16 cellular contexts compared by ENCODE assay signal in genomic region chr17:14042411-14042810, GRCh38. TPM values are rescaled to one million over a fixed set of nuclear protein-coding genes. Genes with fewer than 3 reads are reported as not detected.
DNase-seq lines count a peak whose midpoint lies in the region; ATAC-seq and TF ChIP-seq lines count a peak whose summit lies in the region.
"Had no signal": no experiment of that assay in that cellular context is flagged by ENCODE, and none has a peak within 500 bp of the region (broad histone marks: within the 10 kb centered on the region; RNA-seq: fewer than 3 reads in every experiment).

No MANE protein-coding gene starts in this region.

- ATAC-seq in activated T-cell treated with anti-CD3 and anti-CD28 coated beads, Interleukin-2, amount 50 U/mL, for 4 hours: peak; percentile 53 to 73
- peak; percentile 53 for ATAC-seq in HG03045 (IDR thresholded peaks at IDR 0.05; ENCODE audit: unreplicated experiment)
- peak; percentile 94 for ATAC-seq in stimulated activated effector memory CD8-positive, alpha-beta T cell treated with anti-CD3 and anti-CD28 coated beads, Interleukin-12 subunit alpha, Interleukin-12 subunit beta, amount 100 ng/mL, for 72 hours
- ATAC-seq in HG02623 (IDR thresholded peaks at IDR 0.05; ENCODE audit: unreplicated experiment): no peak
- ATAC-seq: CD8-positive, alpha-beta T cell; HepG2 had no signal

- peaks cover 33% of the 10 kb centered on the region for H3K4me1 Mint-ChIP-seq in activated T-cell treated with anti-CD3 and anti-CD28 coated beads, Interleukin-2, amount 50 U/mL, for 4 hours (ENCODE audit: low read depth)
- H3K4me1 Mint-ChIP-seq in activated T-cell treated with anti-CD3 and anti-CD28 coated beads, Interleukin-2, amount 50 U/mL, for 24 hours (ENCODE audit: low read depth): peaks cover 41% of the 10 kb centered on the region
- peaks cover 32% of the 10 kb centered on the region for H3K4me1 Mint-ChIP-seq in stimulated activated effector memory CD8-positive, alpha-beta T cell treated with anti-CD3 and anti-CD28 coated beads, Interleukin-12 subunit alpha, Interleukin-12 subunit beta, amount 100 ng/mL, for 72 hours

- H3K27ac Mint-ChIP-seq in activated T-cell treated with anti-CD3 and anti-CD28 coated beads, Interleukin-2, amount 50 U/mL, for 24 hours: no peak overlapping the region
- H3K27ac Mint-ChIP-seq in stimulated activated effector memory CD8-positive, alpha-beta T cell treated with anti-CD3 and anti-CD28 coated beads, Interleukin-12 subunit alpha, Interleukin-12 subunit beta, amount 100 ng/mL, for 72 hours: no peak overlapping the region
- H3K27ac Mint-ChIP-seq: CD8-positive, alpha-beta T cell had no signal

- H3K9me3 Mint-ChIP-seq in activated T-cell treated with anti-CD3 and anti-CD28 coated beads, Interleukin-2, amount 50 U/mL, for 4 hours: no peaks in the 10 kb centered on the region
- H3K9me3 Mint-ChIP-seq in activated T-cell treated with anti-CD3 and anti-CD28 coated beads, Interleukin-2, amount 50 U/mL, for 24 hours: no peaks in the 10 kb centered on the region
- H3K9me3 Mint-ChIP-seq in stimulated activated effector memory CD8-positive, alpha-beta T cell treated with anti-CD3 and anti-CD28 coated beads, Interleukin-12 subunit alpha, Interleukin-12 subunit beta, amount 100 ng/mL, for 72 hours: no peaks in the 10 kb centered on the region
- H3K9me3 Mint-ChIP-seq: CD8-positive, alpha-beta T cell had no signal

- no peak for TF ChIP-seq CTCF in GM20000 (IDR thresholded peaks at IDR 0.05; ENCODE audit: extremely low read depth, missing control alignments)

- H3K27me3 Mint-ChIP-seq in activated T-cell treated with anti-CD3 and anti-CD28 coated beads, Interleukin-2, amount 50 U/mL, for 4 hours (ENCODE audit: low read depth): no peaks in the 10 kb centered on the region
- no peaks in the 10 kb centered on the region for H3K27me3 Mint-ChIP-seq in activated T-cell treated with anti-CD3 and anti-CD28 coated beads, Interleukin-2, amount 50 U/mL, for 24 hours

- H3K36me3 Mint-ChIP-seq in activated T-cell treated with anti-CD3 and anti-CD28 coated beads, Interleukin-2, amount 50 U/mL, for 4 hours (ENCODE audit: insufficient read depth): peaks cover 9% of the 10 kb centered on the region
- H3K36me3 Mint-ChIP-seq in activated T-cell treated with anti-CD3 and anti-CD28 coated beads, Interleukin-2, amount 50 U/mL, for 24 hours (ENCODE audit: low read depth): peaks cover 34% of the 10 kb centered on the region
- H3K36me3 Mint-ChIP-seq in stimulated activated effector memory CD8-positive, alpha-beta T cell treated with anti-CD3 and anti-CD28 coated beads, Interleukin-12 subunit alpha, Interleukin-12 subunit beta, amount 100 ng/mL, for 72 hours: no peaks in the 10 kb centered on the region

- no peak overlapping the region for H3K4me3 Mint-ChIP-seq in activated T-cell treated with anti-CD3 and anti-CD28 coated beads, Interleukin-2, amount 50 U/mL, for 4 hours
- H3K4me3 Mint-ChIP-seq in activated T-cell treated with anti-CD3 and anti-CD28 coated beads, Interleukin-2, amount 50 U/mL, for 24 hours: no peak overlapping the region
- H3K4me3 Mint-ChIP-seq in stimulated activated effector memory CD8-positive, alpha-beta T cell treated with anti-CD3 and anti-CD28 coated beads, Interleukin-12 subunit alpha, Interleukin-12 subunit beta, amount 100 ng/mL, for 72 hours: no peak overlapping the region
- H3K4me3 Mint-ChIP-seq: CD8-positive, alpha-beta T cell had no signal

- DNase-seq in activated T-cell treated with anti-CD3 and anti-CD28 coated beads, Interleukin-2, amount 50 U/mL, for 4 hours: no peak
- no peak for DNase-seq in activated T-cell treated with anti-CD3 and anti-CD28 coated beads, Interleukin-2, amount 50 U/mL, for 24 hours
- peak; percentile 7 for DNase-seq in GM20000 (ENCODE audit: low spot score)
- DNase-seq in stimulated activated effector memory CD8-positive, alpha-beta T cell treated with anti-CD3 and anti-CD28 coated beads, Interleukin-12 subunit alpha, Interleukin-12 subunit beta, amount 100 ng/mL, for 72 hours (ENCODE audit: low spot score in 2 of 2): no peak
- no peak for DNase-seq in T-helper 9 cell
- DNase-seq in NCI-H2081 treated with DMSO at 0.1 percent for 48 hours (lab: John Stamatoyannopoulos, UW): no peak
- DNase-seq: CD8-positive, alpha-beta T cell; GF-D8; KG1; NCI-H1436 treated with DMSO at 0.1 percent for 48 hours; NCI-H2081; NCI-H510A treated with DMSO at 0.1 percent for 48 hours; NCI-H82 had no signal

RNA-seq across cellular contexts. Expression of gene COX10, which starts 26.9 kb away (rescaled TPM):
- 10 to 100 TPM; 28.7 to 30.6 (median 29.0) TPM for total RNA-seq in activated T-cell treated with anti-CD3 and anti-CD28 coated beads, Interleukin-2, amount 50 U/mL, for 4 hours
